In genomic region chr11:43576834-43577521, GRCh38 we compare ENCODE assay signal across 9 cellular contexts.
DNase-seq lines count a peak whose midpoint lies in the region; ATAC-seq and TF ChIP-seq lines count a peak whose summit lies in the region.
"Had no signal": no experiment of that assay in that cellular context is flagged by ENCODE, and none has a peak within 500 bp of the region (broad histone marks: within the 10 kb centered on the region; RNA-seq: fewer than 3 reads in every experiment).

No MANE protein-coding gene starts in this region.

- H3K4me1 ChIP-seq in HUES64 (ENCODE audit: insufficient read depth, low read length) = peaks cover 6% of the 10 kb centered on the region; the same call in 1 of the 2 replicates

- no peaks in the 10 kb centered on the region for H3K9me3 ChIP-seq in HUES64 (ENCODE audit: insufficient read depth, low read depth, low read length)

- 3% methylated on average over 33 of the region's 33 CpGs for WGBS in HUES64
- 2 to 3% methylated on average over 33 of the region's 33 CpGs for WGBS in lower leg skin, 2 donors

- DNase-seq in DMS79 treated with DMSO at 0.1 percent for 48 hours (lab: John Stamatoyannopoulos, UW) = peak; percentile 45
- no peak for DNase-seq in DMS79 (lab: John Stamatoyannopoulos, UW)
- DNase-seq in astrocyte of the hippocampus (ENCODE audit: low read depth, low spot score) = peak; percentile 73
- peak in 1 of 2 donors; percentile 42 for DNase-seq in left colon
- no peak for DNase-seq in lower leg skin (ENCODE audit: low spot score in 2 of 2)
- no peak for DNase-seq in activated effector memory CD4-positive, alpha-beta T cell treated with Interleukin-2 at 50 U/mL for 16 hours
- no peak for DNase-seq in NCI-H1694 treated with DMSO at 0.1 percent for 48 hours (lab: John Stamatoyannopoulos, UW)

- H3K36me3 ChIP-seq in HUES64 (ENCODE audit: insufficient read depth, low read length) = no peaks in the 10 kb centered on the region
- H3K36me3 ChIP-seq: BLaER1 treated with 17β-estradiol and CSF1 and Interleukin-3, amounts not matched to agents 10 nM and 100 nM had no signal

- no peak overlapping the region for H3K27ac ChIP-seq in HUES64 (ENCODE audit: low read depth, low read length)
- H3K27ac ChIP-seq: BLaER1 treated with 17β-estradiol and CSF1 and Interleukin-3, amounts not matched to agents 10 nM and 100 nM had no signal

- intact Hi-C loops in left colon (cut with DNase I, micrococcal nuclease) (no loop called here), lower leg skin (cut with DNase I; ENCODE audit: low total_unique reads) (no loop called here)

- peaks cover 98% of the 10 kb centered on the region for H3K27me3 ChIP-seq in HUES64 (ENCODE audit: insufficient read depth, low read length)

- no peak for TF ChIP-seq POLR2A in lower leg skin (IDR thresholded peaks at IDR 0.05)

- H3K4me3 ChIP-seq in HUES64 (ENCODE audit: low read length) (peak overlapping the region; percentile 28; the same call in 1 of the 2 replicates), lower leg skin (ENCODE audit: low read depth, poor library complexity, severe bottlenecking) (no peak overlapping the region)
- H3K4me3 ChIP-seq: BLaER1 treated with 17β-estradiol and CSF1 and Interleukin-3, amounts not matched to agents 10 nM and 100 nM had no signal

- no peak for TF ChIP-seq CTCF in lower leg skin (IDR thresholded peaks at IDR 0.05)

- ATAC-seq in left colon = peak; percentile 35

- no peak overlapping the region for H3K9ac ChIP-seq in HUES64 (ENCODE audit: low read depth, low read length)
- H3K9ac ChIP-seq: BLaER1 treated with 17β-estradiol and CSF1 and Interleukin-3, amounts not matched to agents 10 nM and 100 nM had no signal

Comparison
In these comparisons a context has a peak if more than half of its experiments do, and no peak if none do; other contexts are left out.
1. DNase-seq: peak in DMS79 treated with DMSO at 0.1 percent for 48 hours (single experiment) and astrocyte of the hippocampus (single experiment); none in DMS79 (single experiment), lower leg skin (0 of 2), activated effector memory CD4-positive, alpha-beta T cell treated with Interleukin-2 at 50 U/mL for 16 hours (single experiment) and NCI-H1694 treated with DMSO at 0.1 percent for 48 hours (single experiment).